ENCODE assay signal across 1 cellular context in the genomic region with DNA sequence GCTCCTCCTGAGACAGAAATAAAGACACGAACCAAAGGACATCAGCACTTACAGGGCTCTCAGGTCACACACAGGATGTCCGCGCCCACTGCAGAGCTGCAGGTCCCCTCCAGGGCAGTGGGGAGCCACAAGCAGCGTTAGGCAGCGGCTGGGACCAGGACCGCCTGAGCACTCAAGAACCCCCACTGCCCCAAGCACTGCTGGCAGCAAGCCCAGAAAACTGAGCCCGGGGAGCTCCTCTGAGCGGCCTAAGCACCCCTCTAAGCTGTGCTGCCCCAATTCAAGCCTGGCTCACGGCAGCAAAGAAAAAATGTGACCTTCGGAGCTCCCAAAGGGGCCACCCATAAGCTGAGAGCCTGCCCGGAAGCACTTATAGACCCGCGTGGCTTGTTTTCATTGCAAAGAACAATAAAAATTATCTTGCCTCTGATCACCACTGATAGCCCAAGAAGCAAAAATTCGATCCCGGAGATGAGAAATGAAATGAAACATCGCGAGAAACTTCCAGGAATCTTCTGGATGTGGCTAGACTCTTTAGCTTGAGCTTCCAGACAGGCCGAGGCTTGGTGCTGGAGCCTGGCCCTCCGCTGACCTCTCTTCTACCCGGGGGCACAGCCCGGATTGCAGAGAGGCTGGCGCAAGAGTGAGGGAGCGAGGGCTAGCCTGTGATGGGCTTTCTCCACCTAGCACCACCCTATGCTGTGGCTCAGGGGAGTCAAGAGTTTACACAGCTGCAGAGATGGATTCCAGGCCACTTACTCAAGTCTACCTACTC.
TF ChIP-seq lines count a peak whose summit lies in the region.

No MANE protein-coding gene starts in this region.

TF ChIP-seq in IMR-90, 13 proteins besides CTCF, POLR2A, EP300 and RAD21 (continued from another document):
- TF ChIP-seq, protein P1, sequence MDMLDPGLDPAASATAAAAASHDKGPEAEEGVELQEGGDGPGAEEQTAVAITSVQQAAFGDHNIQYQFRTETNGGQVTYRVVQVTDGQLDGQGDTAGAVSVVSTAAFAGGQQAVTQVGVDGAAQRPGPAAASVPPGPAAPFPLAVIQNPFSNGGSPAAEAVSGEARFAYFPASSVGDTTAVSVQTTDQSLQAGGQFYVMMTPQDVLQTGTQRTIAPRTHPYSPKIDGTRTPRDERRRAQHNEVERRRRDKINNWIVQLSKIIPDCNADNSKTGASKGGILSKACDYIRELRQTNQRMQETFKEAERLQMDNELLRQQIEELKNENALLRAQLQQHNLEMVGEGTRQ (IDR thresholded peaks at IDR 0.05; ENCODE audit: low read depth, low read length) = no peak
- TF ChIP-seq, protein P2, sequence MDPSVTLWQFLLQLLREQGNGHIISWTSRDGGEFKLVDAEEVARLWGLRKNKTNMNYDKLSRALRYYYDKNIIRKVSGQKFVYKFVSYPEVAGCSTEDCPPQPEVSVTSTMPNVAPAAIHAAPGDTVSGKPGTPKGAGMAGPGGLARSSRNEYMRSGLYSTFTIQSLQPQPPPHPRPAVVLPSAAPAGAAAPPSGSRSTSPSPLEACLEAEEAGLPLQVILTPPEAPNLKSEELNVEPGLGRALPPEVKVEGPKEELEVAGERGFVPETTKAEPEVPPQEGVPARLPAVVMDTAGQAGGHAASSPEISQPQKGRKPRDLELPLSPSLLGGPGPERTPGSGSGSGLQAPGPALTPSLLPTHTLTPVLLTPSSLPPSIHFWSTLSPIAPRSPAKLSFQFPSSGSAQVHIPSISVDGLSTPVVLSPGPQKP (IDR thresholded peaks at IDR 0.05; ENCODE audit: borderline replicate concordance, low read depth, low read length) = no peak
- TF ChIP-seq CHD1 (IDR thresholded peaks at IDR 0.05; ENCODE audit: low read depth, low read length) (no peak), FOS (IDR thresholded peaks at IDR 0.05; ENCODE audit: low read depth, low read length) (no peak), MAFK (IDR thresholded peaks at IDR 0.05; ENCODE audit: low read depth, low read length) (no peak), MAZ (IDR thresholded peaks at IDR 0.05; ENCODE audit: borderline replicate concordance, low read depth, low read length) (no peak), NFE2L2 (IDR thresholded peaks at IDR 0.05; ENCODE audit: low read depth, low read length) (no peak), RFX5 (IDR thresholded peaks at IDR 0.05; ENCODE audit: low read depth, low read length) (no peak), MXI1 (IDR thresholded peaks at IDR 0.05; ENCODE audit: borderline replicate concordance, low read depth, low read length) (no peak), SMC3 (IDR thresholded peaks at IDR 0.05; ENCODE audit: low read depth, low read length) (no peak)
